ENCODE assay signal across 15 cellular contexts in genomic region chr1:226638001-226638601, GRCh38.
DNase-seq lines count a peak whose midpoint lies in the region; ATAC-seq and TF ChIP-seq lines count a peak whose summit lies in the region.
"Had no signal": no experiment of that assay in that cellular context is flagged by ENCODE, and none has a peak within 500 bp of the region (broad histone marks: within the 10 kb centered on the region; RNA-seq: fewer than 3 reads in every experiment).

No MANE protein-coding gene starts in this region.

- TF ChIP-seq CTCF in CD4-positive, alpha-beta T cell (IDR thresholded peaks at IDR 0.05), result no peak
- no peak for TF ChIP-seq CTCF in activated B cell treated with CpG ODN at 0.5 μM for 24 hours (IDR thresholded peaks at IDR 0.05)
- TF ChIP-seq CTCF in left ventricle myocardium inferior (IDR thresholded peaks at IDR 0.05; ENCODE audit: borderline replicate concordance), result no peak

- no peaks in the 10 kb centered on the region for H3K9me3 Mint-ChIP-seq in CD4-positive, alpha-beta T cell
- no peaks in the 10 kb centered on the region for H3K9me3 Mint-ChIP-seq in activated B cell treated with CpG ODN at 0.5 μM for 24 hours
- H3K9me3 Mint-ChIP-seq: neural crest cell had no signal

- peak overlapping the region; percentile 15 for H3K27ac ChIP-seq in CD4-positive, alpha-beta T cell (ENCODE audit: low read depth, low read length)
- H3K27ac ChIP-seq in left ventricle myocardium inferior (replicated peaks) (peak overlapping the region; percentile 77), rectal smooth muscle tissue (ENCODE audit: low read depth, low read length) (peak overlapping the region; percentile 73)
- H3K27ac ChIP-seq: BLaER1 treated with 17β-estradiol and CSF1 and Interleukin-3, amounts not matched to agents 10 nM and 100 nM; VCaP had no signal

- peaks cover 54% of the 10 kb centered on the region for H3K4me1 Mint-ChIP-seq in CD4-positive, alpha-beta T cell (ENCODE audit: low read depth)
- peaks cover 84% of the 10 kb centered on the region for H3K4me1 Mint-ChIP-seq in activated B cell treated with CpG ODN at 0.5 μM for 24 hours

- H3K4me3 ChIP-seq in left ventricle myocardium inferior (no peak overlapping the region), rectal smooth muscle tissue (ENCODE audit: low read length) (no peak overlapping the region)
- H3K4me3 ChIP-seq: BLaER1 treated with 17β-estradiol and CSF1 and Interleukin-3, amounts not matched to agents 10 nM and 100 nM had no signal

- no peak overlapping the region for H3K9ac ChIP-seq in rectal smooth muscle tissue (ENCODE audit: low read length)
- H3K9ac ChIP-seq: BLaER1 treated with 17β-estradiol and CSF1 and Interleukin-3, amounts not matched to agents 10 nM and 100 nM had no signal

- H3K4me1 ChIP-seq in left ventricle myocardium inferior, result peaks cover 60% of the 10 kb centered on the region
- H3K4me1 ChIP-seq in rectal smooth muscle tissue (ENCODE audit: control insufficient read depth, insufficient read depth, low read length), result peaks cover 36% of the 10 kb centered on the region

- no peaks in the 10 kb centered on the region for H3K27me3 Mint-ChIP-seq in CD4-positive, alpha-beta T cell
- H3K27me3 Mint-ChIP-seq in activated B cell treated with CpG ODN at 0.5 μM for 24 hours, result no peaks in the 10 kb centered on the region

- H3K27ac Mint-ChIP-seq in CD4-positive, alpha-beta T cell, result peak overlapping the region; percentile 91
- H3K27ac Mint-ChIP-seq in activated B cell treated with CpG ODN at 0.5 μM for 24 hours, result peak overlapping the region; percentile 53

- DNase-seq in CD4-positive, alpha-beta T cell, result peak in 1 of 10 experiments; percentile 27
- DNase-seq in activated B cell treated with CpG ODN at 0.5 μM for 24 hours (peak; percentile 13), left ventricle myocardium inferior (peak; percentile 19), NOMO-1 treated with DMSO at 0.1 percent for 48 hours (lab: John Stamatoyannopoulos, UW; ENCODE audit: unreplicated experiment) (no peak)
- DNase-seq: activated gamma-delta T cell, cortex of kidney, GF-D8, MV-4-11 had no signal

- CTCF ChIA-PET in CD4-positive, alpha-beta T cell (lab: Charles Lee), result no interaction called here
- CTCF ChIA-PET in activated B cell treated with CpG ODN at 0.5 μM for 24 hours (lab: Charles Lee), result interaction anchor here (1.7 to 8.4 kb wide), 2 partner anchors 58 to 189 kb away, joined by 5 to 91 read pairs; no protein-coding TSS in a partner anchor

- H3K36me3 Mint-ChIP-seq in CD4-positive, alpha-beta T cell (ENCODE audit: low read depth), result peaks cover 91% of the 10 kb centered on the region
- H3K36me3 Mint-ChIP-seq in activated B cell treated with CpG ODN at 0.5 μM for 24 hours (ENCODE audit: low read depth), result peaks cover 79% of the 10 kb centered on the region

- H3K36me3 ChIP-seq in left ventricle myocardium inferior (peaks cover 36% of the 10 kb centered on the region), rectal smooth muscle tissue (ENCODE audit: control insufficient read depth, insufficient read depth, low read length) (peaks cover 10% of the 10 kb centered on the region)

- no peaks in the 10 kb centered on the region for H3K9me3 ChIP-seq in CD4-positive, alpha-beta T cell (ENCODE audit: control insufficient read depth, low read length)
- H3K9me3 ChIP-seq in left ventricle myocardium inferior (replicated peaks), result no peaks in the 10 kb centered on the region
- H3K9me3 ChIP-seq: BLaER1 treated with 17β-estradiol and CSF1 and Interleukin-3, amounts not matched to agents 10 nM and 100 nM had no signal

- H3K27me3 ChIP-seq in CD4-positive, alpha-beta T cell (ENCODE audit: control insufficient read depth, insufficient read depth, low read length), result no peaks in the 10 kb centered on the region
- H3K27me3 ChIP-seq in left ventricle myocardium inferior (ENCODE audit: low read depth) (no peaks in the 10 kb centered on the region), rectal smooth muscle tissue (ENCODE audit: control insufficient read depth, insufficient read depth, low read length) (no peaks in the 10 kb centered on the region)
- H3K27me3 ChIP-seq: BLaER1 treated with 17β-estradiol and CSF1 and Interleukin-3, amounts not matched to agents 10 nM and 100 nM had no signal

- POLR2A ChIA-PET in CD4-positive, alpha-beta T cell (lab: Charles Lee), result interaction anchor here (0.6 to 2.1 kb wide), 3 partner anchors 15 to 331 kb away, joined by 3 to 7 read pairs (median 3); partner anchors contain the start of gene ITPKB
- POLR2A ChIA-PET in activated B cell treated with CpG ODN at 0.5 μM for 24 hours (lab: Charles Lee), result interaction anchor here (1.0 to 2.0 kb wide), 6 partner anchors 17 to 190 kb away, joined by 3 to 6 read pairs (median 4); no protein-coding TSS in a partner anchor

- intact Hi-C loops in CD4-positive, alpha-beta T cell (cut with DNase I, micrococcal nuclease), result no loop called here
- intact Hi-C loops in activated B cell treated with CpG ODN at 0.5 μM for 24 hours (cut with micrococcal nuclease) (no loop called here), left ventricle myocardium inferior (cut with micrococcal nuclease) (loop anchor here (10.0 kb wide), 1 partner anchor 47 kb away; no protein-coding TSS in a partner anchor)

- no peak overlapping the region for H3K4me3 Mint-ChIP-seq in CD4-positive, alpha-beta T cell
- H3K4me3 Mint-ChIP-seq in activated B cell treated with CpG ODN at 0.5 μM for 24 hours, result no peak overlapping the region
- H3K4me3 Mint-ChIP-seq: neural crest cell had no signal

- ATAC-seq in CD4-positive, alpha-beta T cell (ENCODE audit: poor library complexity), result no peak
- no peak for ATAC-seq in activated B cell treated with CpG ODN at 0.5 μM for 24 hours (ENCODE audit: low read depth)
- no peak for ATAC-seq in GM21381 (IDR thresholded peaks at IDR 0.05; ENCODE audit: unreplicated experiment)
- ATAC-seq in GM19397 (IDR thresholded peaks at IDR 0.05; ENCODE audit: unreplicated experiment), result no peak
- ATAC-seq in HG02678 (IDR thresholded peaks at IDR 0.05; ENCODE audit: unreplicated experiment), result no peak

Comparison
In these comparisons a context has a peak if more than half of its experiments do, and no peak if none do; other contexts are left out.
1. H3K27ac ChIP-seq: peak in every context shown above with its lines; median percentile 77 in left ventricle myocardium inferior; 73 in rectal smooth muscle tissue; 15 in CD4-positive, alpha-beta T cell.